11 cellular contexts compared by ENCODE assay signal in genomic region chr1:229230893-229231753, GRCh38. TPM values are rescaled to one million over a fixed set of nuclear protein-coding genes. Genes with fewer than 3 reads are reported as not detected.
DNase-seq lines count a peak whose midpoint lies in the region; ATAC-seq, FAIRE-seq and TF ChIP-seq lines count a peak whose summit lies in the region.
"Had no signal": no experiment of that assay in that cellular context is flagged by ENCODE, and none has a peak within 500 bp of the region (broad histone marks: within the 10 kb centered on the region; RNA-seq: fewer than 3 reads in every experiment).

No MANE protein-coding gene starts in this region.

- TF ChIP-seq EP300 in HepG2 (IDR thresholded peaks at IDR 0.05; ENCODE audit: low read depth in 2 of 2, low read length in 2 of 2) (no peak), HepG2 (CRISPR knock-in tag; IDR thresholded peaks at IDR 0.05; ENCODE audit: borderline replicate concordance) (no peak)

- in situ Hi-C loops in HepG2 (cut with HindIII; ENCODE audit: extremely low pct_ligation_motif_present, low pct_unique_long_range_greater_than_20kb) = loop anchor here (10.0 kb wide), 1 partner anchor 536 kb away; no protein-coding TSS in a partner anchor

- TF ChIP-seq CTCF in C4-2B (conservative IDR thresholded peaks at IDR 0.05) = no peak
- no peak for TF ChIP-seq CTCF in HepG2 (CRISPR knock-in tag; IDR thresholded peaks at IDR 0.05)

- H3K9me3 ChIP-seq in MG63 (no peaks in the 10 kb centered on the region), HepG2 (ENCODE audit: low read length) (no peaks in the 10 kb centered on the region)
- H3K9me3 ChIP-seq: transverse colon had no signal

- no peak for TF ChIP-seq RAD21 in HepG2 (CRISPR knock-in tag; IDR thresholded peaks at IDR 0.05)

- no peaks in the 10 kb centered on the region for H3K79me2 ChIP-seq in HepG2 (ENCODE audit: insufficient read depth, low read length)

- 30% methylated on average over 9 of the region's 9 CpGs for WGBS in HepG2 (ENCODE audit: low lambda C conversion rate)

- H3K4me3 ChIP-seq in MG63 = no peak overlapping the region
- 0 out of 6 replicates have a peak overlapping the region, but pooled peaks of 1 of the 3 experiments have one; percentile 3 for H3K4me3 ChIP-seq in HepG2 (replicated peaks in 1 of 3; ENCODE audit: insufficient read depth in 1 of 3, low read depth in 2 of 3, low read length in 3 of 3)
- H3K4me3 ChIP-seq: transverse colon had no signal

- intact Hi-C loops in HepG2 (cut with micrococcal nuclease; ENCODE audit: unreplicated experiment) = loop anchor here (2.0 kb wide), 1 partner anchor 538 kb away; no protein-coding TSS in a partner anchor

- peaks cover 56% of the 10 kb centered on the region for H3K4me1 ChIP-seq in HepG2 (ENCODE audit: insufficient read depth, low read length)

- H3K27me3 ChIP-seq in MG63 (no peaks in the 10 kb centered on the region), HepG2 (ENCODE audit: control insufficient read depth in 1 of 2, insufficient read depth in 2 of 2, low read length in 2 of 2) (0 out of 5 replicates have a peak, but pooled peaks cover 1 to 6% of the 10 kb centered on the region in 2 experiments)
- H3K27me3 ChIP-seq: transverse colon had no signal

- BruUV-seq in HepG2 (replicated peaks; lab: Mats Ljungman, UMichigan) = no TSS peak

- no peaks in the 10 kb centered on the region for H3K36me3 ChIP-seq in MG63
- H3K36me3 ChIP-seq in HepG2 (replicated peaks in 1 of 2; ENCODE audit: control insufficient read depth in 1 of 2, insufficient read depth in 2 of 2, low read length in 2 of 2) = no peaks in the 10 kb centered on the region
- H3K36me3 ChIP-seq: transverse colon had no signal

- ATAC-seq in HepG2 = no peak
- no peak for ATAC-seq in GM19351 (IDR thresholded peaks at IDR 0.05; ENCODE audit: unreplicated experiment)
- ATAC-seq in HG03520 (IDR thresholded peaks at IDR 0.05; ENCODE audit: unreplicated experiment) = no peak

- TF ChIP-seq POLR2A in HepG2 (IDR thresholded peaks at IDR 0.05; ENCODE audit: insufficient read depth in 1 of 2, low read depth in 2 of 2, low read length in 2 of 2) = no peak

- DNase-seq in MG63 (peak; percentile 89), SW480 (ENCODE audit: low spot score) (peak; percentile 74), HepG2 (ENCODE audit: low spot score) (no peak)
- no peak for DNase-seq in activated naive CD4-positive, alpha-beta T cell (lab: John Stamatoyannopoulos, UW)
- no peak for DNase-seq in stimulated activated CD4-positive, alpha-beta T cell treated with anti-CD3 and anti-CD28 coated beads, Interleukin-1b, Interleukin-23, amount 100 ng/mL, for 48 hours
- DNase-seq: activated CD8-positive, alpha-beta memory T cell treated with anti-CD3 and anti-CD28 coated beads, Interleukin-2, amount 50 U/mL, for 4 hours; NCI-H1930; transverse colon had no signal

- POLR2A ChIA-PET in HepG2 (lab: Yijun Ruan, JAX) = interaction anchor here (1.4 to 2.5 kb wide), 4 partner anchors 10 to 567 kb away, joined by 4 to 9 read pairs (median 6); no protein-coding TSS in a partner anchor

- H2AFZ ChIP-seq in HepG2 (ENCODE audit: low read length) = no peak overlapping the region

- FAIRE-seq in HepG2 (lab: Jason Lieb, UNC) = no peak

- H4K20me1 ChIP-seq in HepG2 (ENCODE audit: insufficient read depth, low read length) = no peaks in the 10 kb centered on the region

- peak overlapping the region; percentile 77 for H3K4me2 ChIP-seq in HepG2 (ENCODE audit: low read depth, low read length)

- peak overlapping the region; percentile 83; the same call in 1 of the 2 replicates for H3K27ac ChIP-seq in C4-2B
- H3K27ac ChIP-seq in HepG2 (ENCODE audit: extremely low read length, insufficient read depth, low read length) = no peak overlapping the region

- peak overlapping the region; percentile 4; the same call in 1 of the 2 replicates for H3K9ac ChIP-seq in HepG2 (ENCODE audit: insufficient read depth, low read depth, low read length)

- CTCF ChIA-PET in HepG2 (lab: Yijun Ruan, JAX; ENCODE audit: low intra/inter-chr PET ratio, low total read pairs) = no interaction called here

TF ChIP-seq in HepG2, 621 proteins besides CTCF, POLR2A, EP300 and RAD21:
- TF ChIP-seq ZKSCAN8 (CRISPR knock-in tag; IDR thresholded peaks at IDR 0.05; ENCODE audit: borderline replicate concordance) = peak; percentile 81
- TF ChIP-seq ZNF766 (CRISPR knock-in tag; IDR thresholded peaks at IDR 0.05; ENCODE audit: borderline replicate concordance) = no peak
- TF ChIP-seq RERE (CRISPR knock-in tag; IDR thresholded peaks at IDR 0.05; ENCODE audit: low read depth) = no peak
- TF ChIP-seq KAT2B (IDR thresholded peaks at IDR 0.05; ENCODE audit: borderline replicate concordance, low read depth, low read length) = no peak
- TF ChIP-seq CREB1 (IDR thresholded peaks at IDR 0.05) = peak; percentile 4; the same call in 1 of the 2 replicates
- no peak for TF ChIP-seq CREB1 (CRISPR knock-in tag; IDR thresholded peaks at IDR 0.05)
- TF ChIP-seq SNAPC2 (CRISPR knock-in tag; IDR thresholded peaks at IDR 0.05) = no peak
- TF ChIP-seq PRPF4 (IDR thresholded peaks at IDR 0.05; ENCODE audit: low read depth, low read length, poor library complexity, severe bottlenecking) = no peak

RNA-seq across cellular contexts. Expression of gene RAB4A, which starts 39.8 kb away (rescaled TPM):
- total RNA-seq in MG63 (2014; rRNA removed; shearing (Covaris generic); ENCODE audit: low replicate concordance) = 62.7 and 73.9 TPM in 2 replicates
- total RNA-seq in HepG2 (2016; rRNA removed; fragmentation: Illumina TruSeq; extraction: Trizol) = 76.6 and 80.1 TPM in 2 replicates
- 135 and 139 TPM in 2 replicates for total RNA-seq in HepG2 (2016; cell fraction: cytosol; rRNA removed; fragmentation: Illumina TruSeq; extraction: Trizol; ENCODE audit: low read depth)
- total RNA-seq in HepG2 (2016; cell fraction: insoluble cytoplasmic fraction; rRNA removed; fragmentation: Illumina TruSeq; extraction: Trizol) = 71.2 and 81.9 TPM in 2 replicates
- 213 and 217 TPM in 2 replicates for total RNA-seq in HepG2 (2016; cell fraction: membrane; rRNA removed; fragmentation: Illumina TruSeq; extraction: Trizol)
- total RNA-seq in HepG2 (2016; cell fraction: nucleus; rRNA removed; fragmentation: Illumina TruSeq; extraction: Trizol) = 41.7 and 48.3 TPM in 2 replicates
- 41.6 and 56.0 TPM in 2 replicates for polyA plus RNA-seq in HepG2 (2011; rRNA removed)
- 53.2 and 57.4 TPM in 2 replicates for polyA plus RNA-seq in HepG2 (2011; cell fraction: cytosol; rRNA removed)
- 15.9 and 18.4 TPM in 2 replicates for polyA plus RNA-seq in HepG2 (2011; cell fraction: nucleus; rRNA removed)
- polyA plus RNA-seq in HepG2 (2012) = 71.3 and 87.6 TPM in 2 replicates
- 296 and 305 TPM in 2 replicates for polyA plus RNA-seq in HepG2 (2016; cell fraction: cytosol; fragmentation: Illumina TruSeq; extraction: Trizol; ENCODE audit: low read depth)
- 113 and 114 TPM in 2 replicates for polyA plus RNA-seq in HepG2 (2016; cell fraction: insoluble cytoplasmic fraction; fragmentation: Illumina TruSeq; extraction: Trizol; ENCODE audit: low read depth)
- polyA plus RNA-seq in HepG2 (2016; cell fraction: membrane; fragmentation: Illumina TruSeq; extraction: Trizol; ENCODE audit: low read depth) = 280 and 289 TPM in 2 replicates
- 77.5 and 84.8 TPM in 2 replicates for polyA plus RNA-seq in HepG2 (2016; cell fraction: nucleus; fragmentation: Illumina TruSeq; extraction: Trizol; ENCODE audit: insufficient read depth, low read depth)
- polyA minus RNA-seq in HepG2 (2011; rRNA and poly(A)+ RNA removed; ENCODE audit: low replicate concordance) = 3.1 and 9.3 TPM in 2 replicates
- polyA minus RNA-seq in HepG2 (2011; cell fraction: cytosol; rRNA and poly(A)+ RNA removed) = 17.1 and 18.2 TPM in 2 replicates
- polyA minus RNA-seq in HepG2 (2011; cell fraction: nucleus; rRNA and poly(A)+ RNA removed) = 41.3 and 46.1 TPM in 2 replicates

Comparison
In these comparisons a context has a peak if more than half of its experiments do, and no peak if none do; other contexts are left out.
1. DNase-seq: peak in MG63 (single experiment) and SW480 (single experiment); none in HepG2 (single experiment), activated naive CD4-positive, alpha-beta T cell (0 of 4) and stimulated activated CD4-positive, alpha-beta T cell treated with anti-CD3 and anti-CD28 coated beads, Interleukin-1b, Interleukin-23, amount 100 ng/mL, for 48 hours (single experiment).